In genomic region chr18:51066273-51066672, GRCh38 we compare ENCODE assay signal across 1 cellular context.
TF ChIP-seq lines count a peak whose summit lies in the region.

No MANE protein-coding gene starts in this region.

TF ChIP-seq in IMR-90, 13 proteins besides CTCF, POLR2A, EP300 and RAD21 (continued from another document):
- peak; percentile 61 for TF ChIP-seq BHLHE40 (IDR thresholded peaks at IDR 0.05; ENCODE audit: low read depth, low read length)
- TF ChIP-seq CEBPB (IDR thresholded peaks at IDR 0.05; ENCODE audit: low read depth, low read length): no peak
